ENCODE assay signal across 1 cellular context in the genomic region with DNA sequence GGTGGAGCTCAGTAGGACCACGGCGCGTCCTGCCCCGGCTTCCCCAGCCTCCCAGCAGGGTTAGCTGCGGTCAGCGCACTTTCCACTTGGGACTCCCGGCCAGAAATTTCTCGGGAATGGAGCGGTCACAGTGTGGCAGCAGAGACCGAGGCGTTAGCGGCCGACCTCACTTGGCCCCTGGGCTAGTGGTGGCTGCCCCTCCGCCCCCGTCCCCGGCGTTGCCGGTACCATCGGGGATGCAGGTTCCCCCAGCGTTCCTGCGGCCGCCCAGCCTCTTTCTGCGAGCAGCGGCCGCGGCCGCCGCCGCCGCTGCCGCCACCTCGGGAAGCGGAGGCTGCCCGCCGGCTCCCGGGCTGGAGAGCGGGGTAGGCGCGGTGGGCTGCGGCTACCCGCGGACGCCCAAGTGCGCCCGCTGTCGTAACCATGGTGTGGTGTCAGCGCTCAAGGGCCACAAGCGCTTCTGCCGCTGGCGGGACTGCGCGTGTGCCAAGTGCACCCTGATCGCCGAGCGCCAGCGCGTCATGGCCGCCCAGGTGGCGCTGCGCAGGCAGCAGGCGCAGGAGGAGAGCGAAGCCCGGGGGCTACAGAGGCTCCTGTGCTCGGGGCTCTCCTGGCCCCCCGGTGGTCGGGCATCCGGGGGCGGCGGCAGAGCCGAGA.
A peak's percentile ranks its signal among the peaks of the same experiment; 100 is the strongest.
TF ChIP-seq lines count a peak whose summit lies in the region.

No MANE protein-coding gene starts in this region.

TF ChIP-seq in liver, 16 proteins besides CTCF, POLR2A, EP300 and RAD21 (continued from another document):
- TF ChIP-seq, protein P1, sequence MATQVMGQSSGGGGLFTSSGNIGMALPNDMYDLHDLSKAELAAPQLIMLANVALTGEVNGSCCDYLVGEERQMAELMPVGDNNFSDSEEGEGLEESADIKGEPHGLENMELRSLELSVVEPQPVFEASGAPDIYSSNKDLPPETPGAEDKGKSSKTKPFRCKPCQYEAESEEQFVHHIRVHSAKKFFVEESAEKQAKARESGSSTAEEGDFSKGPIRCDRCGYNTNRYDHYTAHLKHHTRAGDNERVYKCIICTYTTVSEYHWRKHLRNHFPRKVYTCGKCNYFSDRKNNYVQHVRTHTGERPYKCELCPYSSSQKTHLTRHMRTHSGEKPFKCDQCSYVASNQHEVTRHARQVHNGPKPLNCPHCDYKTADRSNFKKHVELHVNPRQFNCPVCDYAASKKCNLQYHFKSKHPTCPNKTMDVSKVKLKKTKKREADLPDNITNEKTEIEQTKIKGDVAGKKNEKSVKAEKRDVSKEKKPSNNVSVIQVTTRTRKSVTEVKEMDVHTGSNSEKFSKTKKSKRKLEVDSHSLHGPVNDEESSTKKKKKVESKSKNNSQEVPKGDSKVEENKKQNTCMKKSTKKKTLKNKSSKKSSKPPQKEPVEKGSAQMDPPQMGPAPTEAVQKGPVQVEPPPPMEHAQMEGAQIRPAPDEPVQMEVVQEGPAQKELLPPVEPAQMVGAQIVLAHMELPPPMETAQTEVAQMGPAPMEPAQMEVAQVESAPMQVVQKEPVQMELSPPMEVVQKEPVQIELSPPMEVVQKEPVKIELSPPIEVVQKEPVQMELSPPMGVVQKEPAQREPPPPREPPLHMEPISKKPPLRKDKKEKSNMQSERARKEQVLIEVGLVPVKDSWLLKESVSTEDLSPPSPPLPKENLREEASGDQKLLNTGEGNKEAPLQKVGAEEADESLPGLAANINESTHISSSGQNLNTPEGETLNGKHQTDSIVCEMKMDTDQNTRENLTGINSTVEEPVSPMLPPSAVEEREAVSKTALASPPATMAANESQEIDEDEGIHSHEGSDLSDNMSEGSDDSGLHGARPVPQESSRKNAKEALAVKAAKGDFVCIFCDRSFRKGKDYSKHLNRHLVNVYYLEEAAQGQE (IDR thresholded peaks at IDR 0.05): no peak
- no peak for TF ChIP-seq JUND (IDR thresholded peaks at IDR 0.05)
- peak; percentile 17 for TF ChIP-seq TAF1 (conservative IDR thresholded peaks at IDR 0.05)
- no peak for TF ChIP-seq FOXA1 (IDR thresholded peaks at IDR 0.05)
- no peak for TF ChIP-seq NR2F2 (IDR thresholded peaks at IDR 0.05)
- TF ChIP-seq SP1 (IDR thresholded peaks at IDR 0.05): no peak
